1 cellular context compared by ENCODE assay signal in the genomic region with DNA sequence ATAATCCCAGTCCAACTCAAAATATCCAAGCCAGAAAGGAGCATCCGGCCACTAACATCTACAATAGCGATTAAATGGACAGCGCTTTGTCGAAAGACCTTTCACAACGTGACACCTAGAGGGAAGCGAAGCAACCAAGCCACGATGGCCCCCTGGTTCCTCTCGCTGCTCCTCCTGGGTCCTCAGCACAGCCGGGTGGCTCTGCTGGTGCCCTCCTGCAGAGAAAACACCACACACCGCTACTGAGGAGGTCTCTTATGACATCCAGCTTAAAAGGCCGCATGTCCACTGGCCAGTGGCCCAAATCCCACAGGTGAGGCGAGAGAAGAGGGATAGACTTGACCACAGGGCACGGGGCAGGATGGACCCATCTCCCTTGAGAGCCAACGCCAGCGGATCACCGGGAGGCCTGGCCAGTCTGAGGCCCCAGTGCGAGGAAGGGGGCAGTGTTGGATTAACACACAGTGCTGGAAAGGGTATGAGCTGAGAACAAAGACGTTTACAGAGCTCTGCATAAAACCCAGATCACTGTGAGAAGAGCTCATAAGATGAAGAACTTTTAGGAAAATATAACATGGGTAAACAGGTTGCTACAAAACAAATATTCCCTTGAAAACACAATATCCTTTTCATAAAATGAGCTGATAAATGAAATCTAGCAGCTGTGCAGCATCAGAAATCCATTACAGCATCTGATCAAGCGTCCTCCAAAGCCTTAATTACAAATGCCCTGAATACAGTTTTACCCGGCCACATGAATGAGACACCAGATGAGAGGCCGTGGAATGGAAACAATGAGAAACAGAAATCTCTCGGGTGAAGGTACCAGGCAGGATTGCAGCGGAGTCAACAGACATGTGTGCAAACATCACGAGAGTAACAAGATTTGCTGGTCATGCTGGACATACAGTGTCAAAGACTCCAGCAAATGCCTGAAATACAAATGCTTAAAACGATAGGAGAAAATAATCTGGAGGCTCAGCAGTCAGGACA.
TF ChIP-seq lines count a peak whose summit lies in the region.

No MANE protein-coding gene starts in this region.

TF ChIP-seq in WTC11, 78 proteins besides CTCF, POLR2A, EP300 and RAD21 (continued from another document):
- no peak for TF ChIP-seq FOXP4 (CRISPR knock-in tag; IDR thresholded peaks at IDR 0.05)
- no peak for TF ChIP-seq NFATC4 (CRISPR knock-in tag; IDR thresholded peaks at IDR 0.05)
- TF ChIP-seq EMX1 (CRISPR knock-in tag; IDR thresholded peaks at IDR 0.05), result no peak
- TF ChIP-seq NFYB (CRISPR knock-in tag; conservative IDR thresholded peaks at IDR 0.05; ENCODE audit: low read depth), result no peak
- no peak for TF ChIP-seq OVOL2 (CRISPR knock-in tag; IDR thresholded peaks at IDR 0.05; ENCODE audit: borderline replicate concordance)
- TF ChIP-seq, protein P1, sequence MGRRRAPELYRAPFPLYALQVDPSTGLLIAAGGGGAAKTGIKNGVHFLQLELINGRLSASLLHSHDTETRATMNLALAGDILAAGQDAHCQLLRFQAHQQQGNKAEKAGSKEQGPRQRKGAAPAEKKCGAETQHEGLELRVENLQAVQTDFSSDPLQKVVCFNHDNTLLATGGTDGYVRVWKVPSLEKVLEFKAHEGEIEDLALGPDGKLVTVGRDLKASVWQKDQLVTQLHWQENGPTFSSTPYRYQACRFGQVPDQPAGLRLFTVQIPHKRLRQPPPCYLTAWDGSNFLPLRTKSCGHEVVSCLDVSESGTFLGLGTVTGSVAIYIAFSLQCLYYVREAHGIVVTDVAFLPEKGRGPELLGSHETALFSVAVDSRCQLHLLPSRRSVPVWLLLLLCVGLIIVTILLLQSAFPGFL (CRISPR knock-in tag; IDR thresholded peaks at IDR 0.05; ENCODE audit: borderline replicate concordance), result no peak
- no peak for TF ChIP-seq TEAD1 (CRISPR knock-in tag; IDR thresholded peaks at IDR 0.05)
- no peak for TF ChIP-seq PRDM15 (CRISPR knock-in tag; IDR thresholded peaks at IDR 0.05)
- no peak for TF ChIP-seq ZNF232 (CRISPR knock-in tag; IDR thresholded peaks at IDR 0.05)
- TF ChIP-seq MYBL2 (CRISPR knock-in tag; IDR thresholded peaks at IDR 0.05), result no peak
- TF ChIP-seq ATF1 (CRISPR knock-in tag; IDR thresholded peaks at IDR 0.05), result no peak
- TF ChIP-seq RORB (CRISPR knock-in tag; IDR thresholded peaks at IDR 0.05), result no peak
- TF ChIP-seq GABPB1 (CRISPR knock-in tag; IDR thresholded peaks at IDR 0.05), result no peak
- TF ChIP-seq SMAD4 (CRISPR knock-in tag; IDR thresholded peaks at IDR 0.05), result no peak
